ENCODE assay signal across 24 cellular contexts in the genomic region with DNA sequence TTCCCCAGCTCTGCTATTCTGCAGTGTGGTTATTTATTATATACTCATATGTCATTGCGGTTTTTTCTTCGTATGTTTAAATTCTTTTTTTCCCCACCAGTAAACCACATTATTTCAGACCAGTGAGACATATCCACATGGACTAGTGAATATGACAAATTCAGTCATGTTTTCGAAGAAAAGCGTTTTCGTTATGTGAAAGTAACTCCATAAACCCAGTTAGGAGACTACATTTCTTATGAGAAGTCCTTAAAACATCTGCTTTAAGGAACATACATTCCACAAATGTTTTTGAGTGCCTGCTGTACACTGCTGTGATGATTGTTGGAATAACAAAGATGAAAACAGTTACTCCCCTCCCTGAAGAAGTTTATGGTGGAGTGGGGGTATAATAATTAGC.
DNase-seq lines count a peak whose midpoint lies in the region; ATAC-seq and TF ChIP-seq lines count a peak whose summit lies in the region.
"Had no signal": no experiment of that assay in that cellular context is flagged by ENCODE, and none has a peak within 500 bp of the region (broad histone marks: within the 10 kb centered on the region; RNA-seq: fewer than 3 reads in every experiment).

No MANE protein-coding gene starts in this region.

- H3K27me3 ChIP-seq in osteoblast (ENCODE audit: insufficient read depth, low read length) (peaks cover 14% of the 10 kb centered on the region), neuronal stem cell (ENCODE audit: control insufficient read depth in 3 of 3, insufficient read depth in 3 of 3, low read depth in 1 of 3, low read length in 3 of 3) (no peaks in the 10 kb centered on the region)
- H3K27me3 ChIP-seq: esophagus squamous epithelium, left lung, neural progenitor cell had no signal

- TF ChIP-seq CTCF in WI38 (IDR thresholded peaks at IDR 0.05; ENCODE audit: low read depth, low read length): no peak
- no peak for TF ChIP-seq CTCF in fibroblast of pulmonary artery (IDR thresholded peaks at IDR 0.05; ENCODE audit: low read length, missing control alignments)
- no peak for TF ChIP-seq CTCF in osteoblast (IDR thresholded peaks at IDR 0.05; ENCODE audit: extremely low read depth, low read depth, low read length)

- DNase-seq in GM03348 (ENCODE audit: low spot score) (peak; percentile 40), fibroblast of pulmonary artery (ENCODE audit: low read depth) (peak; percentile 36), osteoblast (ENCODE audit: insufficient read length, low spot score, missing footprints) (peak; percentile 60), neuronal stem cell (ENCODE audit: low spot score) (no peak), SKM-1 treated with dmso at 0.1 percent for 144 hours (lab: John Stamatoyannopoulos, UW; ENCODE audit: unreplicated experiment) (no peak)
- no peak for DNase-seq in activated naive CD4-positive, alpha-beta T cell treated with Interleukin-2 at 50 U/mL for 16 hours
- DNase-seq: activated CD4-positive, CD25-positive, alpha-beta regulatory T cell treated with anti-CD3 and anti-CD28 coated beads, Interleukin-2, amount 50 U/mL, for 72 hours; activated T-cell treated with anti-CD3 and anti-CD28 coated beads, Interleukin-2, amount 50 U/mL, for 4 hours; effector CD8-positive, alpha-beta T cell; esophagus squamous epithelium; head of caudate nucleus; left lung; mucosa of descending colon; MV-4-11; NCI-H1694; NCI-H526 treated with DMSO at 0.1 percent for 48 hours; stimulated activated CD4-positive, alpha-beta T cell treated with anti-CD3 and anti-CD28 coated beads, Interleukin-2, amount 100 ng/mL, for 24 hours had no signal

- no peak overlapping the region for H3K9ac ChIP-seq in neuronal stem cell (ENCODE audit: low read depth, low read length, poor library complexity)
- H3K9ac ChIP-seq: KMS-11, neural progenitor cell had no signal

- H2AK5ac ChIP-seq in neuronal stem cell (ENCODE audit: low read depth, low read length): no peak overlapping the region

- H3K79me2 ChIP-seq in osteoblast (ENCODE audit: insufficient read depth, low read length): no peaks in the 10 kb centered on the region

- no peak overlapping the region for H4K8ac ChIP-seq in neuronal stem cell (ENCODE audit: low read depth, low read length)

- H2AFZ ChIP-seq in osteoblast (ENCODE audit: low read length): no peak overlapping the region
- no peak overlapping the region for H2AFZ ChIP-seq in neuronal stem cell (ENCODE audit: low read length)
- H2AFZ ChIP-seq: neural progenitor cell had no signal

- H3K4me3 ChIP-seq in WI38 (ENCODE audit: low read depth, low read length) (0 out of 2 replicates have a peak overlapping the region, but pooled peaks have one; percentile 1), fibroblast of pulmonary artery (replicated peaks; ENCODE audit: low read depth, low read length) (no peak overlapping the region), osteoblast (ENCODE audit: insufficient read depth, low read length) (no peak overlapping the region), neuronal stem cell (ENCODE audit: low read length in 2 of 2) (no peak overlapping the region)
- H3K4me3 ChIP-seq: esophagus squamous epithelium, left lung, mucosa of descending colon, neural progenitor cell, prostate gland, skin epidermis had no signal

- H3K4me2 ChIP-seq in osteoblast (ENCODE audit: insufficient read depth, low read length) (no peak overlapping the region), neuronal stem cell (ENCODE audit: insufficient read depth, low read length, poor library complexity, severe bottlenecking) (no peak overlapping the region)
- H3K4me2 ChIP-seq: KMS-11, neural progenitor cell had no signal

- H4K91ac ChIP-seq in neuronal stem cell (ENCODE audit: low read depth, low read length, poor library complexity): no peak overlapping the region

- no peak overlapping the region for H2BK12ac ChIP-seq in neuronal stem cell (ENCODE audit: low read length)

- no CpG with 5 or more reads among the region's 5 CpGs for WGBS in neuronal stem cell (ENCODE audit: extremely low coverage in 2 of 2, insufficient read length in 2 of 2, insufficient replicate concordance in 1 of 2), 2 donors

- H3K9me3 ChIP-seq in osteoblast (ENCODE audit: low read depth, low read length) (no peaks in the 10 kb centered on the region), neuronal stem cell (replicated peaks in 1 of 2; ENCODE audit: control insufficient read depth in 2 of 2, insufficient read depth in 1 of 2, low read depth in 1 of 2, low read length in 2 of 2) (no peaks in the 10 kb centered on the region)
- H3K9me3 ChIP-seq: esophagus squamous epithelium, mucosa of descending colon, prostate gland had no signal

- no peak overlapping the region for H3K14ac ChIP-seq in neuronal stem cell (ENCODE audit: low read length)

- H3K36me3 ChIP-seq in osteoblast (ENCODE audit: insufficient read depth, low read length): no peaks in the 10 kb centered on the region
- no peaks in the 10 kb centered on the region for H3K36me3 ChIP-seq in neuronal stem cell (replicated peaks in 1 of 2; ENCODE audit: control insufficient read depth in 2 of 2, insufficient read depth in 2 of 2, low read length in 2 of 2)
- H3K36me3 ChIP-seq: esophagus squamous epithelium, left lung, neural progenitor cell, prostate gland had no signal

- H3K18ac ChIP-seq in neuronal stem cell (ENCODE audit: low read length): no peak overlapping the region

- no peak overlapping the region for H3K23ac ChIP-seq in neuronal stem cell (ENCODE audit: low read depth, low read length, poor library complexity)

- no peak overlapping the region for H2BK120ac ChIP-seq in neuronal stem cell (ENCODE audit: low read depth, low read length)

- no peaks in the 10 kb centered on the region for H4K20me1 ChIP-seq in osteoblast (ENCODE audit: insufficient read depth, low read length)

- H3K4ac ChIP-seq in neuronal stem cell (ENCODE audit: low read length): no peak overlapping the region

- H3K27ac ChIP-seq in osteoblast (ENCODE audit: low read depth, low read length): peak overlapping the region; percentile 33
- H3K27ac ChIP-seq in neuronal stem cell (replicated peaks; ENCODE audit: low read length): no peak overlapping the region
- H3K27ac ChIP-seq: KMS-11, left lung, neural progenitor cell, prostate gland had no signal

- H3K79me1 ChIP-seq in neuronal stem cell (ENCODE audit: low read depth, low read length): no peaks in the 10 kb centered on the region

- peaks cover 8% of the 10 kb centered on the region for H3K4me1 ChIP-seq in osteoblast (ENCODE audit: insufficient read depth, low read length)
- H3K4me1 ChIP-seq in neuronal stem cell (ENCODE audit: control insufficient read depth in 2 of 2, insufficient read depth in 1 of 2, low read depth in 1 of 2, low read length in 2 of 2): peaks cover 0 to 4% of the 10 kb centered on the region in 2 donors
- H3K4me1 ChIP-seq: esophagus squamous epithelium, left lung, neural progenitor cell, prostate gland had no signal

- H2BK5ac ChIP-seq in neuronal stem cell (ENCODE audit: low read length): no peak overlapping the region

- no peak for ATAC-seq in HG03354 (IDR thresholded peaks at IDR 0.05; ENCODE audit: poor library complexity, severe bottlenecking, unreplicated experiment)
- ATAC-seq: activated T-cell treated with anti-CD3 and anti-CD28 coated beads, Interleukin-2, amount 50 U/mL, for 4 hours; left lung; mucosa of descending colon; stimulated activated effector memory CD8-positive, alpha-beta T cell treated with anti-CD3 and anti-CD28 coated beads, Interleukin-12 subunit alpha, Interleukin-12 subunit beta, amount 100 ng/mL, for 72 hours had no signal

- no peak overlapping the region for H2BK15ac ChIP-seq in neuronal stem cell (ENCODE audit: low read length)

Comparison
In these comparisons a context has a peak if more than half of its experiments do, and no peak if none do; other contexts are left out.
1. DNase-seq: peak in GM03348 (single experiment), fibroblast of pulmonary artery (single experiment) and osteoblast (single experiment); none in neuronal stem cell (single experiment), activated naive CD4-positive, alpha-beta T cell treated with Interleukin-2 at 50 U/mL for 16 hours (single experiment) and SKM-1 treated with dmso at 0.1 percent for 144 hours (single experiment).